ENCODE assay signal across 13 cellular contexts in genomic region chr1:205536759-205537361, GRCh38. TPM values are rescaled to one million over a fixed set of nuclear protein-coding genes. Genes with fewer than 3 reads are reported as not detected.
A peak's percentile ranks its signal among the peaks of the same experiment; 100 is the strongest.
DNase-seq lines count a peak whose midpoint lies in the region; ATAC-seq, FAIRE-seq and TF ChIP-seq lines count a peak whose summit lies in the region.
"Had no signal": no experiment of that assay in that cellular context is flagged by ENCODE, and none has a peak within 500 bp of the region (broad histone marks: within the 10 kb centered on the region; RNA-seq: fewer than 3 reads in every experiment).

No MANE protein-coding gene starts in this region.

- no peak overlapping the region for H3K4me3 ChIP-seq in BLaER1 treated with 17β-estradiol and CSF1 and Interleukin-3, amounts not matched to agents 10 nM and 100 nM
- no peak overlapping the region for H3K4me3 ChIP-seq in MG63
- H3K4me3 ChIP-seq in H1 (ENCODE audit: extremely low read depth in 1 of 4, insufficient read depth in 2 of 4, low read depth in 3 of 4, low read length in 4 of 4) = no peak overlapping the region
- no peak overlapping the region for H3K4me3 ChIP-seq in pancreas
- H3K4me3 ChIP-seq in GM23338 = no peak overlapping the region
- H3K4me3 ChIP-seq: GM23248, testis had no signal

- peaks cover 0 to 8% (median 0%) of the 10 kb centered on the region in 11 experiments; a peak in 3 of 22 replicates for H3K9me3 ChIP-seq in BLaER1 treated with 17β-estradiol and CSF1 and Interleukin-3, amounts not matched to agents 10 nM and 100 nM (replicated peaks in 1 of 11)
- H3K9me3 ChIP-seq in MG63 (no peaks in the 10 kb centered on the region), H1 (ENCODE audit: insufficient read depth in 2 of 2, low read depth in 1 of 2, low read length in 1 of 2) (peaks cover 0 to 4% of the 10 kb centered on the region in 2 experiments; a peak in 1 of 4 replicates), pancreas (no peaks in the 10 kb centered on the region)
- H3K9me3 ChIP-seq: Caco-2, testis had no signal

- no peak overlapping the region for H2BK12ac ChIP-seq in H1 (ENCODE audit: low read depth, low read length)

- POLR2A ChIA-PET in H1 (lab: Charles Lee; ENCODE audit: partially characterized antibody) = interaction anchor here (0.9 to 1.6 kb wide), 3 partner anchors 13 to 42 kb away, joined by 3 to 5 read pairs (median 3); no protein-coding TSS in a partner anchor

- H4K91ac ChIP-seq in H1 (replicated peaks; ENCODE audit: insufficient read length, low read length) = no peak overlapping the region

- FAIRE-seq in H1 (lab: Jason Lieb, UNC) (no peak), pancreas (lab: Jason Lieb, UNC) (no peak)

- no peak overlapping the region for H3K4ac ChIP-seq in H1 (replicated peaks; ENCODE audit: insufficient read length, low read depth, low read length)

- H3K4me1 ChIP-seq in BLaER1 treated with 17β-estradiol and CSF1 and Interleukin-3, amounts not matched to agents 10 nM and 100 nM = peaks cover 11 to 32% (median 18%) of the 10 kb centered on the region in 10 experiments
- H3K4me1 ChIP-seq in H1 (replicated peaks in 1 of 4; ENCODE audit: control insufficient read depth in 3 of 4, insufficient read depth in 4 of 4, low read length in 3 of 4) = no peaks in the 10 kb centered on the region; a peak in 2 of 7 replicates
- no peaks in the 10 kb centered on the region for H3K4me1 ChIP-seq in pancreas
- H3K4me1 ChIP-seq in GM23338 (ENCODE audit: insufficient read depth) = no peaks in the 10 kb centered on the region
- H3K4me1 ChIP-seq: Caco-2, testis had no signal

- no peak overlapping the region for H3K56ac ChIP-seq in H1 (replicated peaks; ENCODE audit: insufficient read length, low read depth, low read length)

- TF ChIP-seq POLR2A in H1 (IDR thresholded peaks at IDR 0.05; ENCODE audit: control extremely low read depth in 1 of 2, low read depth in 2 of 2, low read length in 2 of 2) (no peak), GM18505 (IDR thresholded peaks at IDR 0.05; ENCODE audit: borderline replicate concordance, extremely low read depth, insufficient read depth, insufficient read length) (no peak)

- H2BK20ac ChIP-seq in H1 (ENCODE audit: low read length) = no peak overlapping the region

- H3K79me1 ChIP-seq in H1 (ENCODE audit: low read depth, low read length) = no peaks in the 10 kb centered on the region

- H3K79me2 ChIP-seq in H1 (ENCODE audit: control insufficient read depth in 1 of 2, insufficient read depth in 2 of 2, low read length in 2 of 2) = no peaks in the 10 kb centered on the region
- H3K79me2 ChIP-seq in GM23338 (replicated peaks; ENCODE audit: insufficient read depth) = no peaks in the 10 kb centered on the region

- no peak overlapping the region for H3K9ac ChIP-seq in BLaER1 treated with 17β-estradiol and CSF1 and Interleukin-3, amounts not matched to agents 10 nM and 100 nM
- no peak overlapping the region for H3K9ac ChIP-seq in H1 (replicated peaks in 1 of 4; ENCODE audit: extremely low read depth in 1 of 4, low read depth in 3 of 4, low read length in 3 of 4)
- H3K9ac ChIP-seq: GM23248 had no signal

- H3K18ac ChIP-seq in H1 (ENCODE audit: extremely low read depth, low read length) = no peak overlapping the region

- WGBS in H1 (ENCODE audit: extremely low coverage in 1 of 2, insufficient coverage in 1 of 2, insufficient read length in 1 of 2, insufficient replicate concordance in 2 of 2, low coverage in 1 of 2, low lambda C conversion rate in 2 of 2, missing lambda C conversion rate in 1 of 2), 2 experiments = 72% methylated on average over 7 of the region's 9 CpGs; no CpG with 5 or more reads in 1 of the 2 experiments
- WGBS in pancreas, 2 donors = 37 to 38% methylated on average over 9 of the region's 9 CpGs

- no peaks in the 10 kb centered on the region; a peak in 2 of 22 replicates for H4K20me1 ChIP-seq in BLaER1 treated with 17β-estradiol and CSF1 and Interleukin-3, amounts not matched to agents 10 nM and 100 nM
- H4K20me1 ChIP-seq in H1 (replicated peaks in 1 of 2; ENCODE audit: control insufficient read depth in 1 of 2, insufficient read depth in 2 of 2, low read length in 2 of 2) = peaks cover 1 to 6% of the 10 kb centered on the region in 2 experiments
- H4K20me1 ChIP-seq in GM23338 (replicated peaks; ENCODE audit: insufficient read depth) = no peaks in the 10 kb centered on the region

- H2AK5ac ChIP-seq in H1 (ENCODE audit: low read depth, low read length) = peak overlapping the region; percentile 95; the same call in 1 of the 2 replicates

- H3F3A ChIP-seq in GM23338 (replicated peaks; ENCODE audit: low read depth) = no peaks in the 10 kb centered on the region

- peak overlapping the region; percentile 34 to 73 (median 59); a peak in 21 of 22 replicates for H3K4me2 ChIP-seq in BLaER1 treated with 17β-estradiol and CSF1 and Interleukin-3, amounts not matched to agents 10 nM and 100 nM
- no peak overlapping the region for H3K4me2 ChIP-seq in H1 (ENCODE audit: insufficient read depth in 1 of 2, low read depth in 2 of 2, low read length in 2 of 2)
- H3K4me2 ChIP-seq in GM23338 = no peak overlapping the region

- no peak overlapping the region for H2AFZ ChIP-seq in H1 (ENCODE audit: low read length)
- H2AFZ ChIP-seq in GM23338 = no peak overlapping the region
- H2AFZ ChIP-seq: GM23248 had no signal

- no peak overlapping the region for H2BK5ac ChIP-seq in H1 (ENCODE audit: low read depth, low read length)

- H3K23ac ChIP-seq in H1 (ENCODE audit: insufficient read length) = no peak overlapping the region

- TF ChIP-seq RAD21 in H1 (IDR thresholded peaks at IDR 0.05 in 1 of 2, conservative IDR thresholded peaks at IDR 0.05 in 1 of 2; ENCODE audit: low read depth in 2 of 2, low read length in 2 of 2) = no peak

- intact Hi-C loops in pancreas (cut with DNase I) = loop anchor here in 1 of 3 donors (10.0 kb wide), 1 partner anchor 48 kb away; no protein-coding TSS in a partner anchor

- H3K36me3 ChIP-seq in BLaER1 treated with 17β-estradiol and CSF1 and Interleukin-3, amounts not matched to agents 10 nM and 100 nM = peaks cover 0 to 4% (median 0%) of the 10 kb centered on the region in 11 experiments; a peak in 3 of 22 replicates
- H3K36me3 ChIP-seq in MG63 = no peaks in the 10 kb centered on the region
- no peaks in the 10 kb centered on the region; a peak in 2 of 8 replicates for H3K36me3 ChIP-seq in H1 (ENCODE audit: control insufficient read depth in 2 of 4, insufficient read depth in 4 of 4, low read length in 3 of 4)
- H3K36me3 ChIP-seq in pancreas = no peaks in the 10 kb centered on the region
- H3K36me3 ChIP-seq in GM23338 (ENCODE audit: insufficient read depth) = no peaks in the 10 kb centered on the region

- no peak overlapping the region for H4K8ac ChIP-seq in H1 (ENCODE audit: extremely low read depth, insufficient read depth, low read length)

- H3K27me3 ChIP-seq in BLaER1 treated with 17β-estradiol and CSF1 and Interleukin-3, amounts not matched to agents 10 nM and 100 nM = peaks cover 0 to 6% (median 0%) of the 10 kb centered on the region in 11 experiments; a peak in 3 of 22 replicates
- H3K27me3 ChIP-seq in MG63 (no peaks in the 10 kb centered on the region), H1 (replicated peaks in 1 of 4; ENCODE audit: control insufficient read depth in 3 of 4, extremely low read depth in 1 of 4, insufficient read depth in 3 of 4, low read length in 3 of 4) (peaks cover 0 to 19% (median 15%) of the 10 kb centered on the region in 4 experiments; a peak in 6 of 7 replicates), pancreas (no peaks in the 10 kb centered on the region), GM23338 (ENCODE audit: insufficient read depth) (peaks cover 18% of the 10 kb centered on the region)
- H3K27me3 ChIP-seq: testis had no signal

- H3K4me3 Mint-ChIP-seq in GM23338 = no peak overlapping the region
- H3K4me3 Mint-ChIP-seq: mesothelial cell of epicardium had no signal

- H2BK15ac ChIP-seq in H1 (ENCODE audit: low read length) = no peak overlapping the region

- DNase-seq in MG63 (peak; percentile 80), H1 (ENCODE audit: low read depth in 1 of 2, low spot score in 2 of 2) (peak in 1 of 2 experiments; percentile 41), pancreas (peak in 5 of 6 donors; percentile 46 to 75 (median 64)), NCI-H2171 treated with DMSO at 0.1 percent for 48 hours (lab: John Stamatoyannopoulos, UW) (no peak), GM23338 (ENCODE audit: low spot score) (no peak), T1000 (lab: John Stamatoyannopoulos, UW) (no peak)
- DNase-seq: testis had no signal

- H3K9me2 ChIP-seq in GM23338 (ENCODE audit: insufficient read depth) = no peaks in the 10 kb centered on the region

- peaks cover 10% of the 10 kb centered on the region; the same call in 2 of the 3 replicates for H3K9me3 Mint-ChIP-seq in GM23338

- no peaks in the 10 kb centered on the region for H3K23me2 ChIP-seq in H1 (ENCODE audit: low read depth, low read length)

- CTCF ChIA-PET in H1 (lab: Charles Lee; ENCODE audit: partially characterized antibody) = interaction anchor here (0.7 to 47.3 kb wide), 11 partner anchors 8 to 175 kb away, joined by 3 to 1626 read pairs (median 4); partner anchors contain the start of gene CDK18

- H3K4me1 Mint-ChIP-seq in GM23338 = peaks cover 7% of the 10 kb centered on the region

- no peak overlapping the region for H4K5ac ChIP-seq in H1 (ENCODE audit: insufficient read length, low read depth, low read length)

- no peak overlapping the region for H3K14ac ChIP-seq in H1 (ENCODE audit: insufficient read length)

- peaks cover 27% of the 10 kb centered on the region for H3K27me3 Mint-ChIP-seq in GM23338 (ENCODE audit: insufficient read depth, low read depth, poor library complexity)

- no peak overlapping the region for H2BK120ac ChIP-seq in H1 (replicated peaks; ENCODE audit: low read depth, low read length)

- TF ChIP-seq CTCF in H1 (IDR thresholded peaks at IDR 0.05; ENCODE audit: control extremely low read depth in 1 of 3, insufficient read depth in 1 of 3, low read depth in 1 of 3, low read length in 3 of 3) = no peak
- TF ChIP-seq CTCF in pancreas (IDR thresholded peaks at IDR 0.05) = no peak
- no peak for TF ChIP-seq CTCF in GM23338 (conservative IDR thresholded peaks at IDR 0.05; ENCODE audit: low read depth in 2 of 2)

- TF ChIP-seq EP300 in H1 (IDR thresholded peaks at IDR 0.05; ENCODE audit: borderline replicate concordance in 1 of 2, low read depth in 2 of 2, low read length in 2 of 2) = no peak

- H3K27ac ChIP-seq in BLaER1 treated with 17β-estradiol and CSF1 and Interleukin-3, amounts not matched to agents 10 nM and 100 nM = no peak overlapping the region
- H3K27ac ChIP-seq in H1 (ENCODE audit: low read depth, low read length) (no peak overlapping the region), pancreas (no peak overlapping the region), GM23338 (ENCODE audit: low read depth) (no peak overlapping the region)
- H3K27ac ChIP-seq: GM23248, HL-60, testis had no signal

- ATAC-seq in pancreas = peak; percentile 76 to 95 (median 86)
- ATAC-seq in GM23338 = no peak
- no peak for ATAC-seq in GM18505 (IDR thresholded peaks at IDR 0.05; ENCODE audit: unreplicated experiment)

- peaks cover 4% of the 10 kb centered on the region; the same call in 1 of the 3 replicates for H3K36me3 Mint-ChIP-seq in GM23338 (ENCODE audit: low read depth)

- H3K27ac Mint-ChIP-seq in GM23338 = no peak overlapping the region
- H3K27ac Mint-ChIP-seq: mesothelial cell of epicardium had no signal

RNA-seq across cellular contexts. Expression of gene CDK18, which starts 32.4 kb away (rescaled TPM):
- total RNA-seq in MG63 (2014; rRNA removed; shearing (Covaris generic); ENCODE audit: low replicate concordance) = 0.89 and 3.0 TPM in 2 replicates
- 40.9 and 44.0 TPM in 2 replicates for total RNA-seq in H1 (2021; fragmentation: NEBNext Ultra II Directional; extraction: Animal tissue kit (Norgen Biotek cat#: 25700))
- polyA plus RNA-seq in H1 (2011; rRNA removed) = 31.2 and 50.3 TPM in 2 replicates
- polyA plus RNA-seq in H1 (2011; cell fraction: cytosol; rRNA removed) = 19.7 TPM
- polyA plus RNA-seq in H1 (2011; cell fraction: nucleus; rRNA removed) = 102 TPM
- 35.9 to 57.1 TPM (median 46.6 TPM) in 4 replicates for polyA plus RNA-seq in H1 (2012, experiment 1 of 2)
- 29.8 TPM for polyA plus RNA-seq in H1 (2012, experiment 2 of 2)
- 31.5 TPM for polyA plus RNA-seq in H1 (2013, experiment 1 of 2)
- 31.7 TPM for polyA plus RNA-seq in H1 (2013, experiment 2 of 2)
- 37.0 and 48.0 TPM in 2 replicates for polyA minus RNA-seq in H1 (2011; rRNA and poly(A)+ RNA removed)
- polyA minus RNA-seq in H1 (2011; cell fraction: cytosol; rRNA and poly(A)+ RNA removed) = 25.8 TPM
- 61.8 TPM for polyA minus RNA-seq in H1 (2011; cell fraction: nucleus; rRNA and poly(A)+ RNA removed)
- total RNA-seq in pancreas = 10 to 100 TPM in 5 of 6 donors, 1 to 10 TPM in 1; 7.7 to 31.0 (median 12.8) TPM
- polyA plus RNA-seq in pancreas = 10 to 100 TPM; 18.2 to 35.4 TPM
- 34.3 and 46.5 TPM in 2 replicates for total RNA-seq in GM23338 (2014; rRNA removed; shearing (Covaris generic))
- polyA plus RNA-seq in GM23338 (2016; fragmentation: Nextera tagmentation; extraction: Ambion mirVana) = 17.3 and 21.1 TPM in 2 replicates
- total RNA-seq: GM23248 had no signal
- polyA plus RNA-seq: GM23248 had no signal

Comparison
In these comparisons a context has a peak if more than half of its experiments do, and no peak if none do; other contexts are left out.
1. H3K4me2 ChIP-seq: peak in BLaER1 treated with 17β-estradiol and CSF1 and Interleukin-3, amounts not matched to agents 10 nM and 100 nM (11 of 11); none in H1 (0 of 2) and GM23338 (single experiment).
2. DNase-seq: peak in MG63 (single experiment) and pancreas (5 of 6); none in NCI-H2171 treated with DMSO at 0.1 percent for 48 hours (single experiment), GM23338 (single experiment) and T1000 (single experiment).
3. ATAC-seq: peak in pancreas (4 of 4); none in GM23338 (single experiment) and GM18505 (single experiment).